8 cellular contexts compared by ENCODE assay signal in genomic region chr1:91804546-91805023, GRCh38.
DNase-seq lines count a peak whose midpoint lies in the region; FAIRE-seq and TF ChIP-seq lines count a peak whose summit lies in the region.

No MANE protein-coding gene starts in this region.

- H3K4me2 ChIP-seq in keratinocyte (ENCODE audit: control insufficient read depth, extremely low read depth, insufficient read depth, low read depth, low read length) = peak overlapping the region; percentile 79

- peak overlapping the region in 1 of 3 experiments; percentile 30 for H3K4me3 ChIP-seq in keratinocyte (ENCODE audit: control insufficient read depth in 2 of 3, extremely low read depth in 1 of 3, insufficient read depth in 2 of 3, low read depth in 1 of 3, low read length in 3 of 3)

- no peak for TF ChIP-seq CTCF in keratinocyte (optimal IDR thresholded peaks at IDR 0.05 in 1 of 3, IDR thresholded peaks at IDR 0.05 in 1 of 3, conservative IDR thresholded peaks at IDR 0.05 in 1 of 3; ENCODE audit: extremely low read depth in 1 of 3, insufficient read depth in 2 of 3, low read length in 3 of 3)

- peak overlapping the region; percentile 21 for H2AFZ ChIP-seq in keratinocyte (ENCODE audit: control insufficient read depth, low read length)

- H3K4me1 ChIP-seq in keratinocyte (ENCODE audit: control insufficient read depth, extremely low read depth, insufficient read depth, low read length) = peaks cover 20% of the 10 kb centered on the region

- no peaks in the 10 kb centered on the region for H3K79me2 ChIP-seq in keratinocyte (ENCODE audit: control insufficient read depth, insufficient read depth, low read length)

- H3K9ac ChIP-seq in keratinocyte (ENCODE audit: control insufficient read depth, extremely low read depth, insufficient read depth, low read length) = peak overlapping the region; percentile 61

- H3K27me3 ChIP-seq in keratinocyte (ENCODE audit: control insufficient read depth, extremely low read depth, insufficient read depth, low read length) = peaks cover 19% of the 10 kb centered on the region

- H4K20me1 ChIP-seq in keratinocyte (ENCODE audit: control insufficient read depth, extremely low read depth, insufficient read depth, low read length) = no peaks in the 10 kb centered on the region

- dilution Hi-C loops in keratinocyte (cut with MboI; ENCODE audit: extremely low pct_ligation_motif_present, low sequenced_read_pairs) = no loop called here

- no peaks in the 10 kb centered on the region for H3K9me1 ChIP-seq in keratinocyte (ENCODE audit: control insufficient read depth, extremely low read depth, insufficient read depth, low read length)

- DNase-seq in Daoy (ENCODE audit: low read depth) = peak; percentile 98
- DNase-seq in HT1080 (ENCODE audit: low read depth) = peak; percentile 99
- DNase-seq in activated T-cell treated with anti-CD3 and anti-CD28 coated beads for 1 hour (ENCODE audit: low read depth) = peak; percentile 48
- peak; percentile 71 for DNase-seq in keratinocyte (ENCODE audit: low read depth, low spot score)
- DNase-seq in stimulated activated CD8-positive, alpha-beta memory T cell treated with anti-CD3 and anti-CD28 coated beads, Interleukin-7, amount 100 ng/mL, for 48 hours (ENCODE audit: extremely low read depth in 1 of 2, low read depth in 1 of 2) = peak; percentile 66 to 88
- no peak for DNase-seq in EL
- DNase-seq in RKO (ENCODE audit: low spot score) = no peak
- no peak for DNase-seq in islet precursor cell

- FAIRE-seq in keratinocyte (lab: Jason Lieb, UNC) = peak; percentile 91

- H3K27ac ChIP-seq in keratinocyte (ENCODE audit: control insufficient read depth, insufficient read depth, low read length) = peak overlapping the region; percentile 78

- H3K9me3 ChIP-seq in keratinocyte (ENCODE audit: control insufficient read depth, low read depth, low read length) = no peaks in the 10 kb centered on the region

- no peaks in the 10 kb centered on the region for H3K36me3 ChIP-seq in keratinocyte (ENCODE audit: control insufficient read depth in 2 of 2, extremely low read depth in 1 of 2, insufficient read depth in 2 of 2, low read length in 2 of 2)

Comparison
In these comparisons a context has a peak if more than half of its experiments do, and no peak if none do; other contexts are left out.
1. DNase-seq: peak in Daoy (single experiment), HT1080 (single experiment), activated T-cell treated with anti-CD3 and anti-CD28 coated beads for 1 hour (single experiment), keratinocyte (single experiment) and stimulated activated CD8-positive, alpha-beta memory T cell treated with anti-CD3 and anti-CD28 coated beads, Interleukin-7, amount 100 ng/mL, for 48 hours (2 of 2); none in EL (single experiment), RKO (single experiment) and islet precursor cell (single experiment).